Comparison of ENCODE assay signal across 1 cellular context in the genomic region with DNA sequence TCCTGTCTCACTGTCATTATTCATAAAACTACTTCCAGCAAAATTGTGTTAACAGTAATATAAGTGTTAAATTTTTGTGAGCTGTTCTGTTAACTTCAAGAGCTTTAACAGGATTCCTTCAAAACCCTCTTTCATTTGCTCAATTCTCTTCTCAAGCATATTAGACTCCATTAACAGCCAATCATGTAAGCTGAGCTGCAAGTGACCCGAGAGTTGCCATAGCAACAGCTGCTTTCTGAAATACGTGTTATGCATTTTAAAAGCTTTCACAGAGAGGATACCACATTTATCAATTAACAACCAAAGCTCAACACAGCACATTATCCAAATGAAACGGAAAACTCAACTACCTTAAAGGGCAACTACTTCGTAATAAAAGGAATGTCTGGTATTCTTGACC.
TF ChIP-seq lines count a peak whose summit lies in the region.

No MANE protein-coding gene starts in this region.

TF ChIP-seq in K562, 482 proteins besides CTCF, POLR2A, EP300 and RAD21 (continued from another document):
- TF ChIP-seq RFX1 (IDR thresholded peaks at IDR 0.05) (peak; percentile 89), ZNF121 (CRISPR knock-in tag; conservative IDR thresholded peaks at IDR 0.05) (no peak)
